In genomic region chr17:41650794-41651624, GRCh38 we compare ENCODE assay signal across 1 cellular context.
TF ChIP-seq lines count a peak whose summit lies in the region.

No MANE protein-coding gene starts in this region.

TF ChIP-seq in IMR-90, 13 proteins besides CTCF, POLR2A, EP300 and RAD21:
- TF ChIP-seq SMC3 (IDR thresholded peaks at IDR 0.05; ENCODE audit: low read depth, low read length) (no peak), CHD1 (IDR thresholded peaks at IDR 0.05; ENCODE audit: low read depth, low read length) (no peak), USF2 (IDR thresholded peaks at IDR 0.05; ENCODE audit: low read depth, low read length) (no peak), FOS (IDR thresholded peaks at IDR 0.05; ENCODE audit: low read depth, low read length) (no peak), NFE2L2 (IDR thresholded peaks at IDR 0.05; ENCODE audit: low read depth, low read length) (no peak), RCOR1 (IDR thresholded peaks at IDR 0.05; ENCODE audit: insufficient replicate concordance, low read length) (no peak), CEBPB (IDR thresholded peaks at IDR 0.05; ENCODE audit: low read depth, low read length) (no peak), ELK1 (IDR thresholded peaks at IDR 0.05; ENCODE audit: borderline replicate concordance, low read depth, low read length) (no peak), MAZ (IDR thresholded peaks at IDR 0.05; ENCODE audit: borderline replicate concordance, low read depth, low read length) (no peak), BHLHE40 (IDR thresholded peaks at IDR 0.05; ENCODE audit: low read depth, low read length) (no peak), RFX5 (IDR thresholded peaks at IDR 0.05; ENCODE audit: low read depth, low read length) (no peak), MXI1 (IDR thresholded peaks at IDR 0.05; ENCODE audit: borderline replicate concordance, low read depth, low read length) (no peak), MAFK (IDR thresholded peaks at IDR 0.05; ENCODE audit: low read depth, low read length) (no peak)
